13 cellular contexts compared by ENCODE assay signal in the genomic region with DNA sequence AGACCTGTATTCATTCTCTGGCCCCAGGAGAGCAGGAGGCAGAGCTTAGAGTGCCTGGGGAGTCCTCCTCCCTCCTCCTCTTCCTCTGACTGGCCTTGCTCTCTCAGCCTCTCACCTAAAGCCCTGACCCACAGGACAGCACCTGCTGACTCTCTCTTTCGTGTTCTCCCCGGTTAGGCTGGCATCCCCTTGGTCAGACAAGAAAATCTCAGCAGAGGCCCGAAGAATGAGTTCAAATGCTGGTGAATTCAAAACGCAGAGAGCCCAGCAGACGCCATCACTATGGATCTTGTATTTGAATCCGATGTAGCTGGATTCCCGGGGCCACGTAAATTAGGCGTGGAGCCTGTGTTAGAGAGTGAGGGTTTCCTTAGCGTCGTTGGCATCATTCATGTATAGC.
DNase-seq lines count a peak whose midpoint lies in the region; ATAC-seq and TF ChIP-seq lines count a peak whose summit lies in the region.
"Had no signal": no experiment of that assay in that cellular context is flagged by ENCODE, and none has a peak within 500 bp of the region (broad histone marks: within the 10 kb centered on the region; RNA-seq: fewer than 3 reads in every experiment).

No MANE protein-coding gene starts in this region.

- no peak for TF ChIP-seq POLR2A in vagina (IDR thresholded peaks at IDR 0.05)

- peaks cover 0 to 10% (median 0%) of the 10 kb centered on the region in 11 experiments; a peak in 3 of 22 replicates for H3K36me3 ChIP-seq in BLaER1 treated with 17β-estradiol and CSF1 and Interleukin-3, amounts not matched to agents 10 nM and 100 nM
- H3K36me3 ChIP-seq in vagina: no peaks in the 10 kb centered on the region
- H3K36me3 ChIP-seq: BE2C, HAP-1 had no signal

- ATAC-seq in GM21576 (IDR thresholded peaks at IDR 0.05; ENCODE audit: unreplicated experiment): no peak

- DNase-seq in chondrocyte (ENCODE audit: low spot score) (no peak), mesenteric fat pad (ENCODE audit: low spot score) (peak; percentile 73), vagina (ENCODE audit: extremely low spot score in 2 of 2) (no peak), NCI-H526 (lab: John Stamatoyannopoulos, UW) (no peak), NCI-H187 treated with DMSO at 0.1 percent for 48 hours (lab: John Stamatoyannopoulos, UW) (no peak)
- DNase-seq: BE2C; Calu3; CD4-positive, CD25-positive, alpha-beta regulatory T cell; DMS 273 treated with DMSO at 0.1 percent for 48 hours; GOT3 had no signal

- no peak overlapping the region for H3K4me3 ChIP-seq in BLaER1 treated with 17β-estradiol and CSF1 and Interleukin-3, amounts not matched to agents 10 nM and 100 nM
- no peak overlapping the region for H3K4me3 ChIP-seq in vagina
- H3K4me3 ChIP-seq: HAP-1 had no signal

- peaks cover 39 to 73% (median 61%) of the 10 kb centered on the region in 10 experiments for H3K4me1 ChIP-seq in BLaER1 treated with 17β-estradiol and CSF1 and Interleukin-3, amounts not matched to agents 10 nM and 100 nM
- H3K4me1 ChIP-seq in vagina: peaks cover 41% of the 10 kb centered on the region
- H3K4me1 ChIP-seq: HAP-1 had no signal

- H3K27ac ChIP-seq in BLaER1 treated with 17β-estradiol and CSF1 and Interleukin-3, amounts not matched to agents 10 nM and 100 nM: no peak overlapping the region
- H3K27ac ChIP-seq in vagina: peak overlapping the region; percentile 94

- H3K36me3 Mint-ChIP-seq in chondrocyte (ENCODE audit: low read depth): no peaks in the 10 kb centered on the region
- H3K36me3 Mint-ChIP-seq: CD4-positive, CD25-positive, alpha-beta regulatory T cell had no signal

- peak overlapping the region; percentile 54 for H3K27ac Mint-ChIP-seq in chondrocyte (ENCODE audit: unreplicated experiment)
- H3K27ac Mint-ChIP-seq: CD4-positive, CD25-positive, alpha-beta regulatory T cell had no signal

- H3K4me3 Mint-ChIP-seq in chondrocyte (ENCODE audit: unreplicated experiment): no peak overlapping the region
- H3K4me3 Mint-ChIP-seq: CD4-positive, CD25-positive, alpha-beta regulatory T cell had no signal

- peaks cover 3% of the 10 kb centered on the region for H3K9me3 Mint-ChIP-seq in chondrocyte (ENCODE audit: low read depth)
- H3K9me3 Mint-ChIP-seq: CD4-positive, CD25-positive, alpha-beta regulatory T cell had no signal

- no peaks in the 10 kb centered on the region for H4K20me1 ChIP-seq in BLaER1 treated with 17β-estradiol and CSF1 and Interleukin-3, amounts not matched to agents 10 nM and 100 nM

- no peaks in the 10 kb centered on the region for H3K27me3 ChIP-seq in BLaER1 treated with 17β-estradiol and CSF1 and Interleukin-3, amounts not matched to agents 10 nM and 100 nM
- no peaks in the 10 kb centered on the region for H3K27me3 ChIP-seq in vagina
- H3K27me3 ChIP-seq: BE2C had no signal

- intact Hi-C loops in vagina (cut with DNase I): no loop called here

- H3K9me3 ChIP-seq in BLaER1 treated with 17β-estradiol and CSF1 and Interleukin-3, amounts not matched to agents 10 nM and 100 nM (replicated peaks in 1 of 11): peaks cover 0 to 21% (median 19%) of the 10 kb centered on the region in 11 experiments; a peak in 18 of 22 replicates
- no peaks in the 10 kb centered on the region for H3K9me3 ChIP-seq in vagina
- H3K9me3 ChIP-seq: BE2C, HAP-1 had no signal

- peak overlapping the region in 10 of 11 experiments; percentile 12 to 62 (median 41); a peak in 14 of 22 replicates for H3K4me2 ChIP-seq in BLaER1 treated with 17β-estradiol and CSF1 and Interleukin-3, amounts not matched to agents 10 nM and 100 nM

- peaks cover 69% of the 10 kb centered on the region for H3K4me1 Mint-ChIP-seq in chondrocyte (ENCODE audit: low read depth)
- H3K4me1 Mint-ChIP-seq: CD4-positive, CD25-positive, alpha-beta regulatory T cell had no signal

- no peak overlapping the region for H3K9ac ChIP-seq in BLaER1 treated with 17β-estradiol and CSF1 and Interleukin-3, amounts not matched to agents 10 nM and 100 nM

- no peaks in the 10 kb centered on the region for H3K27me3 Mint-ChIP-seq in chondrocyte (ENCODE audit: low read depth)
- H3K27me3 Mint-ChIP-seq: CD4-positive, CD25-positive, alpha-beta regulatory T cell had no signal

- TF ChIP-seq CTCF in chondrocyte (IDR thresholded peaks at IDR 0.05) (no peak), vagina (IDR thresholded peaks at IDR 0.05) (no peak)
